24 cellular contexts compared by ENCODE assay signal in the genomic region with DNA sequence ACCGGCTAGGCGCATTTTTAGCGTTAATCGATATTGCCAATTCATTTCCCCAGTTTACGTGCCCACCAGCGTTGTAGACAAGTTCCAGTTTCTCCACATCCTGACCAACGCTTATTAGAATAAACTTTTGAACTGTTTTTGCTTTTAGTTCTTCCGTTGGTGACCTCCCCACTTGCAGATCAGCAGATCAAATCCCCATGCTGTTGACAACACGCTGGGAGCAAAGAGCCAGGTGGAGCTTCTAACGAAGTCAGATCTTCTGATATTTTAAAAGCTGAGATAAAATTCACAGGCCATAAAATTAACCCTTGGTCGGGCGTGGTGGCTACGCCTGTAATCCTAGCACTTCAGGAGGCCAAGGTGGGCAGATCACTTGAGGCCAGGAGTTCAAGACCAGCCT. TPM values are rescaled to one million over a fixed set of nuclear protein-coding genes. Genes with fewer than 3 reads are reported as not detected.
DNase-seq lines count a peak whose midpoint lies in the region; ATAC-seq and TF ChIP-seq lines count a peak whose summit lies in the region.
"Had no signal": no experiment of that assay in that cellular context is flagged by ENCODE, and none has a peak within 500 bp of the region (broad histone marks: within the 10 kb centered on the region; RNA-seq: fewer than 3 reads in every experiment).

No MANE protein-coding gene starts in this region.

- no peak for ATAC-seq in activated CD8-positive, alpha-beta memory T cell treated with anti-CD3 and anti-CD28 coated beads, Interleukin-2, amount 10 ng/mL, durations not matched to agents 7 days and 5 days
- ATAC-seq in T-helper 17 cell (no peak), GM21619 (IDR thresholded peaks at IDR 0.05; ENCODE audit: unreplicated experiment) (no peak)
- ATAC-seq in central memory CD8-positive, alpha-beta T cell (replicated peaks; ENCODE audit: extremely low read depth, poor library complexity, severe bottlenecking): no peak
- ATAC-seq: PC-3 had no signal

- peaks cover 37% of the 10 kb centered on the region for H3K4me1 Mint-ChIP-seq in activated CD8-positive, alpha-beta memory T cell treated with anti-CD3 and anti-CD28 coated beads, Interleukin-2, amount 10 ng/mL, durations not matched to agents 7 days and 5 days
- H3K4me1 Mint-ChIP-seq in T-helper 17 cell (peaks cover 32% of the 10 kb centered on the region), progenitor cell of endocrine pancreas (ENCODE audit: low read depth) (peaks cover 25% of the 10 kb centered on the region)
- H3K4me1 Mint-ChIP-seq in central memory CD8-positive, alpha-beta T cell: peaks cover 29% of the 10 kb centered on the region

- H3K9me3 Mint-ChIP-seq in activated CD8-positive, alpha-beta memory T cell treated with anti-CD3 and anti-CD28 coated beads, Interleukin-2, amount 10 ng/mL, durations not matched to agents 7 days and 5 days (ENCODE audit: low read depth): no peaks in the 10 kb centered on the region
- H3K9me3 Mint-ChIP-seq in central memory CD8-positive, alpha-beta T cell: no peaks in the 10 kb centered on the region
- no peaks in the 10 kb centered on the region for H3K9me3 Mint-ChIP-seq in progenitor cell of endocrine pancreas (ENCODE audit: low read depth)
- H3K9me3 Mint-ChIP-seq: H9 had no signal

- no peaks in the 10 kb centered on the region for H3K9me3 ChIP-seq in T-helper 17 cell (ENCODE audit: control insufficient read depth, low read length, poor library complexity, severe bottlenecking)
- H3K9me3 ChIP-seq: esophagus squamous epithelium, neutrophil, SJSA1, spleen, uterus had no signal

- peak overlapping the region; percentile 81 for H3K27ac Mint-ChIP-seq in activated CD8-positive, alpha-beta memory T cell treated with anti-CD3 and anti-CD28 coated beads, Interleukin-2, amount 10 ng/mL, durations not matched to agents 7 days and 5 days
- H3K27ac Mint-ChIP-seq in T-helper 17 cell (peak overlapping the region; percentile 82), progenitor cell of endocrine pancreas (peak overlapping the region; percentile 89)
- H3K27ac Mint-ChIP-seq in central memory CD8-positive, alpha-beta T cell (ENCODE audit: low read depth): peak overlapping the region; percentile 36

- no peaks in the 10 kb centered on the region for H3K27me3 Mint-ChIP-seq in activated CD8-positive, alpha-beta memory T cell treated with anti-CD3 and anti-CD28 coated beads, Interleukin-2, amount 10 ng/mL, durations not matched to agents 7 days and 5 days
- H3K27me3 Mint-ChIP-seq in T-helper 17 cell (no peaks in the 10 kb centered on the region), progenitor cell of endocrine pancreas (no peaks in the 10 kb centered on the region)
- no peaks in the 10 kb centered on the region for H3K27me3 Mint-ChIP-seq in central memory CD8-positive, alpha-beta T cell

- H3K36me3 Mint-ChIP-seq in activated CD8-positive, alpha-beta memory T cell treated with anti-CD3 and anti-CD28 coated beads, Interleukin-2, amount 10 ng/mL, durations not matched to agents 7 days and 5 days: peaks cover 11% of the 10 kb centered on the region
- no peaks in the 10 kb centered on the region for H3K36me3 Mint-ChIP-seq in T-helper 17 cell (ENCODE audit: low read depth)
- peaks cover 2% of the 10 kb centered on the region for H3K36me3 Mint-ChIP-seq in central memory CD8-positive, alpha-beta T cell (ENCODE audit: insufficient read depth)
- peaks cover 14% of the 10 kb centered on the region for H3K36me3 Mint-ChIP-seq in progenitor cell of endocrine pancreas (ENCODE audit: insufficient read depth)

- H3K4me3 Mint-ChIP-seq in activated CD8-positive, alpha-beta memory T cell treated with anti-CD3 and anti-CD28 coated beads, Interleukin-2, amount 10 ng/mL, durations not matched to agents 7 days and 5 days: no peak overlapping the region
- H3K4me3 Mint-ChIP-seq in T-helper 17 cell (no peak overlapping the region), progenitor cell of endocrine pancreas (ENCODE audit: low read depth) (no peak overlapping the region)
- H3K4me3 Mint-ChIP-seq in central memory CD8-positive, alpha-beta T cell: no peak overlapping the region

- CTCF ChIA-PET in activated CD8-positive, alpha-beta memory T cell treated with anti-CD3 and anti-CD28 coated beads, Interleukin-2, amount 10 ng/mL, durations not matched to agents 7 days and 5 days (lab: Charles Lee): interaction anchor here (0.6 to 19.1 kb wide), 9 partner anchors 10 to 329 kb away, joined by 3 to 325 read pairs (median 4); a partner anchor contains a TSS

- no peak for DNase-seq in activated CD8-positive, alpha-beta memory T cell treated with anti-CD3 and anti-CD28 coated beads, Interleukin-2, amount 10 ng/mL, durations not matched to agents 7 days and 5 days
- no peak for DNase-seq in activated CD8-positive, alpha-beta memory T cell treated with anti-CD3 and anti-CD28 coated beads, Interleukin-2, amount 50 U/mL, for 4 hours
- DNase-seq in T-helper 17 cell: no peak
- no peak for DNase-seq in central memory CD8-positive, alpha-beta T cell (ENCODE audit: low spot score in 2 of 2)
- no peak for DNase-seq in progenitor cell of endocrine pancreas (ENCODE audit: low spot score, unreplicated experiment)
- no peak for DNase-seq in dedifferentiated amniotic fluid mesenchymal stem cell (ENCODE audit: extremely low spot score)
- DNase-seq in NCI-H82 (lab: John Stamatoyannopoulos, UW): no peak
- DNase-seq: activated CD4-positive, alpha-beta T cell treated with anti-CD3 and anti-CD28 coated beads for 1 hour; C1 segment of cervical spinal cord; DMS153; effector CD8-positive, alpha-beta T cell; esophagus squamous epithelium; GF-D8; H9; midbrain; NCI-H1417; PC-3; spleen; substantia nigra; T1000; uterus had no signal

- TF ChIP-seq CTCF in progenitor cell of endocrine pancreas (IDR thresholded peaks at IDR 0.05; ENCODE audit: unreplicated experiment): no peak

RNA-seq across cellular contexts. Expression of a gene that starts 21.2 kb away (rescaled TPM):
- under 1 TPM; 0.19 to 0.53 TPM for total RNA-seq in activated CD8-positive, alpha-beta memory T cell treated with anti-CD3 and anti-CD28 coated beads, Interleukin-2, amount 10 ng/mL, durations not matched to agents 7 days and 5 days
- total RNA-seq in T-helper 17 cell (1 to 10 TPM in 1 of 2 donors, under 1 TPM in 1; 0.97 to 1.3 TPM), progenitor cell of endocrine pancreas (43.4 and 58.0 TPM in 2 replicates)

RNA-seq across cellular contexts. Expression of a gene that starts 31.3 kb away (rescaled TPM):
- 10 to 100 TPM; 77.3 to 96.1 TPM for total RNA-seq in activated CD8-positive, alpha-beta memory T cell treated with anti-CD3 and anti-CD28 coated beads, Interleukin-2, amount 10 ng/mL, durations not matched to agents 7 days and 5 days
- total RNA-seq in T-helper 17 cell: 100 to 1,000 TPM; 161 to 195 TPM
- 75.0 and 82.1 TPM in 2 replicates for total RNA-seq in progenitor cell of endocrine pancreas

RNA-seq across cellular contexts. Expression of a gene that starts 32.1 kb away (rescaled TPM):
- total RNA-seq in activated CD8-positive, alpha-beta memory T cell treated with anti-CD3 and anti-CD28 coated beads, Interleukin-2, amount 10 ng/mL, durations not matched to agents 7 days and 5 days: 1 to 10 TPM in 1 of 2 experiments, under 1 TPM in 1; 0.49 to 2.4 TPM
- total RNA-seq in T-helper 17 cell (1 to 10 TPM; 1.1 to 1.3 TPM), progenitor cell of endocrine pancreas (6.8 and 8.3 TPM in 2 replicates)
- total RNA-seq: SJSA1 had no signal

RNA-seq across cellular contexts. Expression of a gene that starts 36.6 kb away (rescaled TPM):
- total RNA-seq in activated CD8-positive, alpha-beta memory T cell treated with anti-CD3 and anti-CD28 coated beads, Interleukin-2, amount 10 ng/mL, durations not matched to agents 7 days and 5 days: 1 to 10 TPM; 2.1 to 7.9 TPM
- total RNA-seq in T-helper 17 cell (10 to 100 TPM; 18.7 to 24.6 TPM), progenitor cell of endocrine pancreas (153 and 169 TPM in 2 replicates)

RNA-seq across cellular contexts. Expression of a gene that starts 41.9 kb away (rescaled TPM):
- total RNA-seq in activated CD8-positive, alpha-beta memory T cell treated with anti-CD3 and anti-CD28 coated beads, Interleukin-2, amount 10 ng/mL, durations not matched to agents 7 days and 5 days: 10 to 100 TPM; 34.8 to 46.5 TPM
- 10 to 100 TPM; 44.6 to 50.7 TPM for total RNA-seq in T-helper 17 cell
- 61.2 and 64.5 TPM in 2 replicates for total RNA-seq in progenitor cell of endocrine pancreas

Comparison
In these comparisons a context has a peak if more than half of its experiments do, and no peak if none do; other contexts are left out.
1. H3K27ac Mint-ChIP-seq: peak in every context shown above with its lines; median percentile 89 in progenitor cell of endocrine pancreas; 82 in T-helper 17 cell; 81 in activated CD8-positive, alpha-beta memory T cell treated with anti-CD3 and anti-CD28 coated beads, Interleukin-2, amount 10 ng/mL, durations not matched to agents 7 days and 5 days; 36 in central memory CD8-positive, alpha-beta T cell.
2. RNA of a gene that starts 21.2 kb away (total RNA-seq): 43.4 to 58.0 TPM in progenitor cell of endocrine pancreas; 0.97 to 1.3 TPM in T-helper 17 cell and 0.19 to 0.53 TPM in activated CD8-positive, alpha-beta memory T cell treated with anti-CD3 and anti-CD28 coated beads, Interleukin-2, amount 10 ng/mL, durations not matched to agents 7 days and 5 days; every median in the first group is over 10 times any median in the second.